In genomic region chr14:103569436-103569835, GRCh38 we compare ENCODE assay signal across 27 cellular contexts. TPM values are rescaled to one million over a fixed set of nuclear protein-coding genes. Genes with fewer than 3 reads are reported as not detected.
DNase-seq lines count a peak whose midpoint lies in the region; ATAC-seq and TF ChIP-seq lines count a peak whose summit lies in the region.
"Had no signal": no experiment of that assay in that cellular context is flagged by ENCODE, and none has a peak within 500 bp of the region (broad histone marks: within the 10 kb centered on the region; RNA-seq: fewer than 3 reads in every experiment).

No MANE protein-coding gene starts in this region.

- no peaks in the 10 kb centered on the region for H3K27me3 ChIP-seq in left ventricle myocardium inferior (ENCODE audit: low read depth)
- H3K27me3 ChIP-seq in endodermal cell (ENCODE audit: control insufficient read depth, insufficient read depth, low read length, poor library complexity, severe bottlenecking), result no peaks in the 10 kb centered on the region
- H3K27me3 ChIP-seq in neural cell (ENCODE audit: insufficient read depth, low read depth, low read length), result no peaks in the 10 kb centered on the region
- H3K27me3 ChIP-seq: gastroesophageal sphincter, MG63, Peyer's patch had no signal

- H3K4me3 ChIP-seq in left ventricle myocardium inferior, result no peak overlapping the region
- peak overlapping the region; percentile 49 for H3K4me3 ChIP-seq in endodermal cell (ENCODE audit: low read length)
- peak overlapping the region; percentile 15 for H3K4me3 ChIP-seq in neural cell (ENCODE audit: low read length)
- H3K4me3 ChIP-seq: gastroesophageal sphincter, MG63, Peyer's patch had no signal

- H3K9me3 ChIP-seq in left ventricle myocardium inferior (replicated peaks) (no peaks in the 10 kb centered on the region), endodermal cell (ENCODE audit: control insufficient read depth, low read length) (no peaks in the 10 kb centered on the region), neural cell (ENCODE audit: low read length) (no peaks in the 10 kb centered on the region)
- H3K9me3 ChIP-seq: gastroesophageal sphincter, MG63, Peyer's patch had no signal

- H3K4me3 Mint-ChIP-seq in endodermal cell, result no peak overlapping the region
- H3K4me3 Mint-ChIP-seq in stimulated activated effector memory CD8-positive, alpha-beta T cell treated with anti-CD3 and anti-CD28 coated beads, Interleukin-12 subunit alpha, Interleukin-12 subunit beta, amount 100 ng/mL, for 72 hours, result no peak overlapping the region
- H3K4me3 Mint-ChIP-seq: activated CD8-positive, alpha-beta T cell treated with anti-CD3 and anti-CD28 coated beads, Interleukin-2, amount 10 ng/mL, durations not matched to agents 7 days and 5 days; activated naive CD4-positive, alpha-beta T cell treated with anti-CD3 and anti-CD28 coated beads, Interleukin-2, amount 10 ng/mL, durations not matched to agents 7 days and 5 days; activated T-helper 17 cell treated with anti-CD3 and anti-CD28 coated beads, Interleukin-2, amount 50 U/mL, for 72 hours; CD4-positive, alpha-beta T cell; memory B cell; stimulated activated naive B cell treated with anti-CD40 and anti-IgM and Interleukin-4, amounts not matched to agents 10 μg/mL and 1 μg/mL and 100 μg/mL, for 72 hours had no signal

- ATAC-seq in left ventricle myocardium superior, result no peak
- ATAC-seq in stimulated activated effector memory CD8-positive, alpha-beta T cell treated with anti-CD3 and anti-CD28 coated beads, Interleukin-12 subunit alpha, Interleukin-12 subunit beta, amount 100 ng/mL, for 72 hours, result no peak
- ATAC-seq: activated CD8-positive, alpha-beta T cell treated with anti-CD3 and anti-CD28 coated beads, Interleukin-2, amount 10 ng/mL, durations not matched to agents 7 days and 5 days; activated T-helper 17 cell treated with anti-CD3 and anti-CD28 coated beads, Interleukin-2, amount 50 U/mL, for 72 hours; gastroesophageal sphincter; left cardiac atrium; stimulated activated naive B cell treated with anti-CD40 and anti-IgM and Interleukin-4, amounts not matched to agents 10 μg/mL and 1 μg/mL and 100 μg/mL, for 72 hours had no signal

- no peak overlapping the region for H3K4me2 ChIP-seq in neural cell (ENCODE audit: low read length)

- peaks cover 51% of the 10 kb centered on the region for H3K79me2 ChIP-seq in neural cell (replicated peaks; ENCODE audit: insufficient read depth, low read length)

- peaks cover 7% of the 10 kb centered on the region for H3K36me3 ChIP-seq in left ventricle myocardium inferior
- H3K36me3 ChIP-seq in endodermal cell (ENCODE audit: control insufficient read depth, insufficient read depth, low read length), result peaks cover 18% of the 10 kb centered on the region
- no peaks in the 10 kb centered on the region for H3K36me3 ChIP-seq in neural cell (ENCODE audit: insufficient read depth, low read length)

- no peak for DNase-seq in left ventricle myocardium inferior
- DNase-seq in left ventricle myocardium superior, result no peak
- DNase-seq in endodermal cell, result no peak
- DNase-seq in NOMO-1 (lab: John Stamatoyannopoulos, UW; ENCODE audit: unreplicated experiment in 2 of 2), result no peak
- DNase-seq in MV-4-11 (lab: John Stamatoyannopoulos, UW), result no peak
- DNase-seq in hypothalamus (lab: John Stamatoyannopoulos, UW), result no peak
- no peak for DNase-seq in stimulated activated effector memory CD8-positive, alpha-beta T cell treated with anti-CD3 and anti-CD28 coated beads, Interleukin-12 subunit alpha, Interleukin-12 subunit beta, amount 100 ng/mL, for 72 hours (ENCODE audit: low spot score in 2 of 2)
- DNase-seq: activated CD4-positive, alpha-beta T cell treated with anti-CD3 and anti-CD28 coated beads for 4 hours; activated CD8-positive, alpha-beta T cell treated with anti-CD3 and anti-CD28 coated beads, Interleukin-2, amount 10 ng/mL, durations not matched to agents 7 days and 5 days; activated naive CD4-positive, alpha-beta T cell treated with anti-CD3 and anti-CD28 coated beads, Interleukin-2, amount 10 ng/mL, durations not matched to agents 7 days and 5 days; CD4-positive, alpha-beta T cell; hippocampal formation; KG1; left cardiac atrium; MG63; NCI-H2029 treated with DMSO at 0.1 percent for 48 hours; NCI-H526; occipital lobe; Peyer's patch; SIG-M5; stimulated activated naive B cell treated with anti-CD40 and anti-IgM and Interleukin-4, amounts not matched to agents 10 μg/mL and 1 μg/mL and 100 μg/mL, for 72 hours; SW 1271; T-helper 9 cell had no signal

- intact Hi-C loops in left ventricle myocardium inferior (cut with micrococcal nuclease) (no loop called here), left ventricle myocardium superior (cut with micrococcal nuclease) (no loop called here)

- H3F3A ChIP-seq in neural cell (ENCODE audit: insufficient read depth, low read length, poor library complexity, severe bottlenecking), result no peaks in the 10 kb centered on the region

- peaks cover 8% of the 10 kb centered on the region for H3K4me1 Mint-ChIP-seq in endodermal cell
- H3K4me1 Mint-ChIP-seq in stimulated activated effector memory CD8-positive, alpha-beta T cell treated with anti-CD3 and anti-CD28 coated beads, Interleukin-12 subunit alpha, Interleukin-12 subunit beta, amount 100 ng/mL, for 72 hours, result peaks cover 6% of the 10 kb centered on the region
- H3K4me1 Mint-ChIP-seq: activated T-helper 17 cell treated with anti-CD3 and anti-CD28 coated beads, Interleukin-2, amount 50 U/mL, for 72 hours had no signal

- H3K9ac ChIP-seq in endodermal cell (ENCODE audit: extremely low read depth, low read length, poor library complexity, severe bottlenecking) (no peak overlapping the region), neural cell (ENCODE audit: low read length) (peak overlapping the region; percentile 45)

- H3K4me1 ChIP-seq in left ventricle myocardium inferior (peaks cover 72% of the 10 kb centered on the region), endodermal cell (ENCODE audit: control insufficient read depth, insufficient read depth, low read length) (peaks cover 5% of the 10 kb centered on the region)

- peak overlapping the region; percentile 10 for H3K27ac ChIP-seq in left ventricle myocardium inferior (replicated peaks)
- peak overlapping the region; percentile 90 for H3K27ac ChIP-seq in endodermal cell (ENCODE audit: low read depth, low read length)
- peak overlapping the region; percentile 61 for H3K27ac ChIP-seq in neural cell (ENCODE audit: low read length)
- H3K27ac ChIP-seq: gastroesophageal sphincter, Peyer's patch had no signal

- H3K9me2 ChIP-seq in neural cell (ENCODE audit: insufficient read depth, low read length), result no peaks in the 10 kb centered on the region

- H4K20me1 ChIP-seq in neural cell (ENCODE audit: insufficient read depth), result no peaks in the 10 kb centered on the region

- H3K27me3 Mint-ChIP-seq in endodermal cell (ENCODE audit: insufficient read depth), result no peaks in the 10 kb centered on the region
- H3K27me3 Mint-ChIP-seq: activated naive CD4-positive, alpha-beta T cell treated with anti-CD3 and anti-CD28 coated beads, Interleukin-2, amount 10 ng/mL, durations not matched to agents 7 days and 5 days; activated T-helper 17 cell treated with anti-CD3 and anti-CD28 coated beads, Interleukin-2, amount 50 U/mL, for 72 hours; CD4-positive, alpha-beta T cell; memory B cell; stimulated activated naive B cell treated with anti-CD40 and anti-IgM and Interleukin-4, amounts not matched to agents 10 μg/mL and 1 μg/mL and 100 μg/mL, for 72 hours had no signal

- peaks cover 20% of the 10 kb centered on the region for H3K36me3 Mint-ChIP-seq in endodermal cell (ENCODE audit: low read depth)
- H3K36me3 Mint-ChIP-seq in stimulated activated effector memory CD8-positive, alpha-beta T cell treated with anti-CD3 and anti-CD28 coated beads, Interleukin-12 subunit alpha, Interleukin-12 subunit beta, amount 100 ng/mL, for 72 hours, result peaks cover 30% of the 10 kb centered on the region

- no peak for TF ChIP-seq RAD21 in neural cell (conservative IDR thresholded peaks at IDR 0.05)

- no peak for TF ChIP-seq EP300 in neural cell (conservative IDR thresholded peaks at IDR 0.05; ENCODE audit: poor library complexity, severe bottlenecking)

- H2AFZ ChIP-seq in neural cell (ENCODE audit: low read depth, low read length), result no peak overlapping the region

- TF ChIP-seq CTCF in left ventricle myocardium inferior (IDR thresholded peaks at IDR 0.05; ENCODE audit: borderline replicate concordance), result no peak
- TF ChIP-seq CTCF in endodermal cell (conservative IDR thresholded peaks at IDR 0.05), result no peak
- TF ChIP-seq CTCF in neural cell (IDR thresholded peaks at IDR 0.05; ENCODE audit: poor library complexity, severe bottlenecking), result no peak

- no peaks in the 10 kb centered on the region for H3K9me3 Mint-ChIP-seq in endodermal cell
- H3K9me3 Mint-ChIP-seq in stimulated activated effector memory CD8-positive, alpha-beta T cell treated with anti-CD3 and anti-CD28 coated beads, Interleukin-12 subunit alpha, Interleukin-12 subunit beta, amount 100 ng/mL, for 72 hours, result no peaks in the 10 kb centered on the region
- H3K9me3 Mint-ChIP-seq: activated naive CD4-positive, alpha-beta T cell treated with anti-CD3 and anti-CD28 coated beads, Interleukin-2, amount 10 ng/mL, durations not matched to agents 7 days and 5 days; activated T-helper 17 cell treated with anti-CD3 and anti-CD28 coated beads, Interleukin-2, amount 50 U/mL, for 72 hours; CD4-positive, alpha-beta T cell; memory B cell; stimulated activated naive B cell treated with anti-CD40 and anti-IgM and Interleukin-4, amounts not matched to agents 10 μg/mL and 1 μg/mL and 100 μg/mL, for 72 hours had no signal

- H3K27ac Mint-ChIP-seq in endodermal cell, result peak overlapping the region; percentile 5
- no peak overlapping the region for H3K27ac Mint-ChIP-seq in stimulated activated effector memory CD8-positive, alpha-beta T cell treated with anti-CD3 and anti-CD28 coated beads, Interleukin-12 subunit alpha, Interleukin-12 subunit beta, amount 100 ng/mL, for 72 hours
- H3K27ac Mint-ChIP-seq: activated CD8-positive, alpha-beta T cell treated with anti-CD3 and anti-CD28 coated beads, Interleukin-2, amount 10 ng/mL, durations not matched to agents 7 days and 5 days; activated naive CD4-positive, alpha-beta T cell treated with anti-CD3 and anti-CD28 coated beads, Interleukin-2, amount 10 ng/mL, durations not matched to agents 7 days and 5 days; activated T-helper 17 cell treated with anti-CD3 and anti-CD28 coated beads, Interleukin-2, amount 50 U/mL, for 72 hours; CD4-positive, alpha-beta T cell; memory B cell; stimulated activated naive B cell treated with anti-CD40 and anti-IgM and Interleukin-4, amounts not matched to agents 10 μg/mL and 1 μg/mL and 100 μg/mL, for 72 hours had no signal

- 83 to 85% methylated on average over 4 to 11 of the region's 11 CpGs for WGBS in endodermal cell (ENCODE audit: insufficient coverage in 1 of 2, insufficient read length in 1 of 2), 2 experiments

RNA-seq across cellular contexts. Expression of gene COA8, which starts 6.7 kb away (rescaled TPM):
- 48.3 TPM for total RNA-seq in left ventricle myocardium inferior
- total RNA-seq in left ventricle myocardium superior, result 56.2 TPM
- 10 to 100 TPM; 30.1 to 39.8 TPM for total RNA-seq in endodermal cell
- 34.9 TPM for polyA plus RNA-seq in endodermal cell (2013, experiment 1 of 2)
- polyA plus RNA-seq in endodermal cell (2013, experiment 2 of 2), result 38.8 TPM
- polyA plus RNA-seq in neural cell, result 86.5 and 169 TPM in 2 replicates
- polyA minus RNA-seq in neural cell, result 36.3 and 39.6 TPM in 2 replicates

RNA-seq across cellular contexts. Expression of gene BAG5, which starts 7.0 kb away (rescaled TPM):
- total RNA-seq in left ventricle myocardium inferior (16.7 TPM), left ventricle myocardium superior (16.4 TPM), endodermal cell (10 to 100 TPM; 27.6 to 28.1 TPM)
- 20.2 TPM for polyA plus RNA-seq in endodermal cell (2013, experiment 1 of 2)
- 20.5 TPM for polyA plus RNA-seq in endodermal cell (2013, experiment 2 of 2)
- 25.5 and 27.2 TPM in 2 replicates for polyA plus RNA-seq in neural cell
- 53.6 and 58.3 TPM in 2 replicates for polyA minus RNA-seq in neural cell

RNA-seq across cellular contexts. Expression of gene TRMT61A, which starts 40.4 kb away (rescaled TPM):
- total RNA-seq in left ventricle myocardium inferior (5.9 TPM), left ventricle myocardium superior (5.5 TPM), endodermal cell (1 to 10 TPM; 7.4 to 7.9 TPM)
- polyA plus RNA-seq in endodermal cell (2013, experiment 1 of 2), result 4.5 TPM
- 4.1 TPM for polyA plus RNA-seq in endodermal cell (2013, experiment 2 of 2)
- polyA plus RNA-seq in neural cell, result 8.2 and 10.2 TPM in 2 replicates
- 5.9 and 6.8 TPM in 2 replicates for polyA minus RNA-seq in neural cell

RNA-seq across cellular contexts. Expression of gene CKB, which starts 46.8 kb away (rescaled TPM):
- 661 TPM for total RNA-seq in left ventricle myocardium inferior
- total RNA-seq in left ventricle myocardium superior, result 533 TPM
- 100 to 1,000 TPM; 602 to 920 TPM for total RNA-seq in endodermal cell
- polyA plus RNA-seq in endodermal cell (2013, experiment 1 of 2), result 1,216 TPM
- polyA plus RNA-seq in endodermal cell (2013, experiment 2 of 2), result 1,012 TPM
- polyA plus RNA-seq in neural cell, result 918 and 1,148 TPM in 2 replicates
- 398 and 444 TPM in 2 replicates for polyA minus RNA-seq in neural cell

RNA-seq across cellular contexts. Expression of gene KLC1, which starts 59.6 kb away (rescaled TPM):
- total RNA-seq in left ventricle myocardium inferior (137 TPM), left ventricle myocardium superior (146 TPM), endodermal cell (100 to 1,000 TPM; 170 to 178 TPM)
- polyA plus RNA-seq in endodermal cell (2013, experiment 1 of 2), result 204 TPM
- 188 TPM for polyA plus RNA-seq in endodermal cell (2013, experiment 2 of 2)
- polyA plus RNA-seq in neural cell, result 1,243 and 1,272 TPM in 2 replicates
- 589 and 744 TPM in 2 replicates for polyA minus RNA-seq in neural cell

Comparison
In these comparisons a context has a peak if more than half of its experiments do, and no peak if none do; other contexts are left out.
1. H3K27ac ChIP-seq: peak in every context shown above with its lines; median percentile 90 in endodermal cell; 61 in neural cell; 10 in left ventricle myocardium inferior.